ENCODE assay signal across 1 cellular context in the genomic region with DNA sequence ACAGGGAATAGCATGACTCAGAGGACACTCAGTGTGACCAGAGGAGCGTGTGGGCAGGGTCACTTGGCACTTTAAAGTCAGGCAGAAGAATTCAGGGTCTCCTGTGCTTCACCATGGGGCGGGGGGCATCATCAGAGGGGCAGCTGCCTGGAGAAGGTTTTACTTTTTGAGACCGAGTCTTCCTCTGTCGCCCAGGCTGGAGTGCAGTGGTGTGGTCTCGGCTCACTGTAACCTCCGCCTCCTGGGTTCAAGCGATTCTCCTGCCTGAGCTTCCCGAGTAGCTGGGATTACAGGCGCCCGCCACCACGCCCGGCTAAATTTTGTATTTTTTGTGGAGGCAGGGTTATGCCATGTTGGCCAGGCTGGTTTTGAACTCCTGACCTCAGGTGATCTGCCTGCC. TPM values are rescaled to one million over a fixed set of nuclear protein-coding genes. Genes with fewer than 3 reads are reported as not detected.
"Had no signal": no experiment of that assay in that cellular context is flagged by ENCODE, and none has a peak within 500 bp of the region (broad histone marks: within the 10 kb centered on the region; RNA-seq: fewer than 3 reads in every experiment).

No MANE protein-coding gene starts in this region.

RNA-seq across cellular contexts. Expression of a gene that starts 32.3 kb away (rescaled TPM):
- total RNA-seq: MCF 10A had no signal
